Comparison of ENCODE assay signal across 9 cellular contexts in genomic region chr6:17485181-17485580, GRCh38.
"Had no signal": no experiment of that assay in that cellular context is flagged by ENCODE, and none has a peak within 500 bp of the region (broad histone marks: within the 10 kb centered on the region; RNA-seq: fewer than 3 reads in every experiment).

No MANE protein-coding gene starts in this region.

- H3K27ac ChIP-seq: hepatocyte had no signal

- ATAC-seq: natural killer cell treated with Interleukin-12 subunit alpha and Interleukin-12 subunit beta and Interleukin-15 and Interleukin-18, amount 100 ng/mL, for 72 hours had no signal

- H3K4me3 ChIP-seq: hepatocyte had no signal

- DNase-seq: activated CD4-positive, CD25-positive, alpha-beta regulatory T cell treated with anti-CD3 and anti-CD28 coated beads, Interleukin-2, amount 50 U/mL, for 72 hours; activated naive CD4-positive, alpha-beta T cell; activated naive CD8-positive, alpha-beta T cell treated with anti-CD3 and anti-CD28 coated beads, Interleukin-2, amount 10 ng/mL, durations not matched to agents 7 days and 5 days; kidney; mesendoderm; stimulated activated CD4-positive, alpha-beta T cell treated with anti-CD3 and anti-CD28 coated beads, Interleukin-12 subunit alpha, Interleukin-12 subunit beta, amount 100 ng/mL, for 4 hours; stimulated activated CD4-positive, alpha-beta T cell treated with anti-CD3 and anti-CD28 coated beads, Interleukin-2, amount 100 ng/mL, for 24 hours had no signal

- H3K27me3 ChIP-seq: hepatocyte had no signal
